In genomic region chr3:16834753-16835152, GRCh38 we compare ENCODE assay signal across 18 cellular contexts. TPM values are rescaled to one million over a fixed set of nuclear protein-coding genes. Genes with fewer than 3 reads are reported as not detected.
A peak's percentile ranks its signal among the peaks of the same experiment; 100 is the strongest.
DNase-seq lines count a peak whose midpoint lies in the region; ATAC-seq lines count a peak whose summit lies in the region.
"Had no signal": no experiment of that assay in that cellular context is flagged by ENCODE, and none has a peak within 500 bp of the region (broad histone marks: within the 10 kb centered on the region; RNA-seq: fewer than 3 reads in every experiment).

No MANE protein-coding gene starts in this region.

- DNase-seq in activated CD4-positive, alpha-beta T cell treated with anti-CD3 and anti-CD28 coated beads, Interleukin-2, amount 10 ng/mL, durations not matched to agents 24 days and 14 days, result peak; percentile 54
- no peak for DNase-seq in activated CD4-positive, alpha-beta T cell treated with anti-CD3 and anti-CD28 coated beads, Interleukin-2, amount 50 U/mL, for 48 hours
- no peak for DNase-seq in Right ventricle myocardium superior
- DNase-seq in left ventricle myocardium superior, result no peak
- no peak for DNase-seq in left lobe of liver (ENCODE audit: low spot score)
- no peak for DNase-seq in NCI-H748 treated with DMSO at 0.1 percent for 48 hours (lab: John Stamatoyannopoulos, UW)
- no peak for DNase-seq in activated T-cell treated with anti-CD3 and anti-CD28 coated beads, Interleukin-2, amount 50 U/mL, for 24 hours
- DNase-seq: 8988T; Calu3; CD8-positive, alpha-beta T cell; DMS79 treated with DMSO at 0.1 percent for 48 hours; GF-D8; HFFc6; IMR-90 had no signal

- H3K27me3 Mint-ChIP-seq in activated CD4-positive, alpha-beta T cell treated with anti-CD3 and anti-CD28 coated beads, Interleukin-2, amount 10 ng/mL, durations not matched to agents 24 days and 14 days, result peaks cover 8% of the 10 kb centered on the region
- no peaks in the 10 kb centered on the region for H3K27me3 Mint-ChIP-seq in activated T-cell treated with anti-CD3 and anti-CD28 coated beads, Interleukin-2, amount 50 U/mL, for 24 hours

- peaks cover 23% of the 10 kb centered on the region for H3K4me1 Mint-ChIP-seq in activated CD4-positive, alpha-beta T cell treated with anti-CD3 and anti-CD28 coated beads, Interleukin-2, amount 10 ng/mL, durations not matched to agents 24 days and 14 days
- H3K4me1 Mint-ChIP-seq in activated T-cell treated with anti-CD3 and anti-CD28 coated beads, Interleukin-2, amount 50 U/mL, for 24 hours (ENCODE audit: low read depth), result peaks cover 24% of the 10 kb centered on the region

- H3K27ac Mint-ChIP-seq in activated CD4-positive, alpha-beta T cell treated with anti-CD3 and anti-CD28 coated beads, Interleukin-2, amount 10 ng/mL, durations not matched to agents 24 days and 14 days, result no peak overlapping the region
- H3K27ac Mint-ChIP-seq in activated T-cell treated with anti-CD3 and anti-CD28 coated beads, Interleukin-2, amount 50 U/mL, for 24 hours, result no peak overlapping the region
- H3K27ac Mint-ChIP-seq: CD14-positive monocyte, GM23338, HFFc6 had no signal

- no peaks in the 10 kb centered on the region for H3K36me3 Mint-ChIP-seq in activated CD4-positive, alpha-beta T cell treated with anti-CD3 and anti-CD28 coated beads, Interleukin-2, amount 10 ng/mL, durations not matched to agents 24 days and 14 days (ENCODE audit: low read depth)
- no peaks in the 10 kb centered on the region for H3K36me3 Mint-ChIP-seq in activated T-cell treated with anti-CD3 and anti-CD28 coated beads, Interleukin-2, amount 50 U/mL, for 24 hours (ENCODE audit: low read depth)
- H3K36me3 Mint-ChIP-seq: CD14-positive monocyte; CD8-positive, alpha-beta T cell had no signal

- ATAC-seq in Right ventricle myocardium superior (ENCODE audit: poor library complexity) (peak; percentile 84), left ventricle myocardium superior (peak; percentile 90), left lobe of liver (peak; percentile 5), HG02981 (IDR thresholded peaks at IDR 0.05; ENCODE audit: unreplicated experiment) (no peak)
- ATAC-seq: CD8-positive, alpha-beta T cell; GM23338; HCT116 had no signal

- intact Hi-C loops in activated CD4-positive, alpha-beta T cell treated with anti-CD3 and anti-CD28 coated beads, Interleukin-2, amount 10 ng/mL, durations not matched to agents 24 days and 14 days (cut with micrococcal nuclease), result no loop called here
- intact Hi-C loops in Right ventricle myocardium superior (cut with DNase I), result no loop called here
- intact Hi-C loops in left ventricle myocardium superior (cut with micrococcal nuclease), result no loop called here

- no peak overlapping the region for H3K4me3 Mint-ChIP-seq in activated CD4-positive, alpha-beta T cell treated with anti-CD3 and anti-CD28 coated beads, Interleukin-2, amount 10 ng/mL, durations not matched to agents 24 days and 14 days
- H3K4me3 Mint-ChIP-seq in activated T-cell treated with anti-CD3 and anti-CD28 coated beads, Interleukin-2, amount 50 U/mL, for 24 hours, result no peak overlapping the region
- H3K4me3 Mint-ChIP-seq: CD14-positive monocyte; CD8-positive, alpha-beta T cell; GM23338; HFFc6 had no signal

- no peaks in the 10 kb centered on the region for H3K9me3 Mint-ChIP-seq in activated CD4-positive, alpha-beta T cell treated with anti-CD3 and anti-CD28 coated beads, Interleukin-2, amount 10 ng/mL, durations not matched to agents 24 days and 14 days
- H3K9me3 Mint-ChIP-seq in activated T-cell treated with anti-CD3 and anti-CD28 coated beads, Interleukin-2, amount 50 U/mL, for 24 hours, result no peaks in the 10 kb centered on the region
- H3K9me3 Mint-ChIP-seq: CD14-positive monocyte; CD8-positive, alpha-beta T cell; GM23338; HFFc6 had no signal

RNA-seq across cellular contexts. Expression of gene PLCL2, which starts 50.0 kb away (rescaled TPM):
- total RNA-seq in activated CD4-positive, alpha-beta T cell treated with anti-CD3 and anti-CD28 coated beads, Interleukin-2, amount 10 ng/mL, durations not matched to agents 24 days and 14 days, result 14.8 and 15.2 TPM in 2 replicates
- 64.5 TPM for total RNA-seq in Right ventricle myocardium superior
- 76.9 TPM for total RNA-seq in left ventricle myocardium superior
- 5.6 TPM for total RNA-seq in left lobe of liver
